In the genomic region with DNA sequence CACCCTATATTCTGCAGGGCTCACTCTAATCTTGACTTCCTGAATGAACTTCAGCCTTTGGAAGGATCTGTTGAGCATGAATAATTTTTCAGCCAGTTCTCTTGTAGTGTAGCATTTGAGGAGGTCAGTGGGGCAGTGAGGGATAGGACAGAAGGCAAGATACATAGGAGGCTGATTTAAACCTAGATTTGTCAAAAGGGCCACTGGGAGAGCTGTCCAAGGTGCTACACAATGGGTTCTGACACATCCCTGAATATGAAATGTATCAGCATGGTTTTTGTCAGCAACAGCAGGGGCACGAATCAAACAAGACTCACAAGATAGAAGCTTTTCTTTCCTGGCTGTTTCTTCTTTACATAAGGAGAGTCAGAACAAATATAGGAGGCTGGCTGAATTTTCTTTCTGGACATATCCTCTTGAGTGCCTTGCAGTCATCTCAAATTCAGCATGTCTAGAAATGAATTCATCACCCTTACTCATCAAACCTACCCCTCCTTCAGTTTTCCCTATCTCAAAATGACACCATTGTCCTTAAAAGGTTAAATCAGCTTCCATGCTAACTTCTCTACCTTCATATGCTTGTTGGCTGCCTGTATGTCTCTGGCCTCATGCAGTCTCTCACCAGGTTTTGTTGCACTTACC, we compare ENCODE assay signal across 8 cellular contexts.
DNase-seq lines count a peak whose midpoint lies in the region; ATAC-seq, FAIRE-seq and TF ChIP-seq lines count a peak whose summit lies in the region.
"Had no signal": no experiment of that assay in that cellular context is flagged by ENCODE, and none has a peak within 500 bp of the region (broad histone marks: within the 10 kb centered on the region; RNA-seq: fewer than 3 reads in every experiment).

No MANE protein-coding gene starts in this region.

- intact Hi-C loops in K562 (cut with micrococcal nuclease) (no loop called here), HepG2 (cut with micrococcal nuclease; ENCODE audit: unreplicated experiment) (no loop called here)

- CTCF ChIA-PET in K562 (lab: Yijun Ruan, JAX; ENCODE audit: low intra/inter-chr PET ratio) (no interaction called here), HepG2 (lab: Yijun Ruan, JAX; ENCODE audit: low intra/inter-chr PET ratio, low total read pairs) (no interaction called here)

- H3K36me3 ChIP-seq in GM23248 (ENCODE audit: low read depth) (no peaks in the 10 kb centered on the region), K562 (ENCODE audit: control insufficient read depth, insufficient read depth, low read length) (no peaks in the 10 kb centered on the region), HepG2 (replicated peaks in 1 of 2; ENCODE audit: control insufficient read depth in 1 of 2, insufficient read depth in 2 of 2, low read length in 2 of 2) (no peaks in the 10 kb centered on the region)

- FAIRE-seq in K562 (lab: Jason Lieb, UNC) = no peak
- no peak for FAIRE-seq in HepG2 (lab: Jason Lieb, UNC)
- FAIRE-seq: small intestine had no signal

- H3K79me2 ChIP-seq in GM23248 (ENCODE audit: insufficient read depth) (no peaks in the 10 kb centered on the region), K562 (ENCODE audit: control insufficient read depth, insufficient read depth, low read length) (no peaks in the 10 kb centered on the region), HepG2 (ENCODE audit: insufficient read depth, low read length) (no peaks in the 10 kb centered on the region)

- TF ChIP-seq EP300 in K562 (IDR thresholded peaks at IDR 0.05; ENCODE audit: low read length) (no peak), HepG2 (IDR thresholded peaks at IDR 0.05; ENCODE audit: low read depth in 2 of 2, low read length in 2 of 2) (no peak), HepG2 (CRISPR knock-in tag; IDR thresholded peaks at IDR 0.05; ENCODE audit: borderline replicate concordance) (0 out of 2 replicates have a peak, but pooled peaks have one; percentile 15)

- BruUV-seq in K562 (replicated peaks; lab: Mats Ljungman, UMichigan) = no TSS peak
- BruUV-seq in HepG2 (replicated peaks; lab: Mats Ljungman, UMichigan) = no TSS peak

- H3K9me1 ChIP-seq in K562 (ENCODE audit: control insufficient read depth, insufficient read depth, low read length) = no peaks in the 10 kb centered on the region

- WGBS in GM23248 (ENCODE audit: low coverage in 1 of 2, low lambda C conversion rate in 2 of 2, missing lambda C conversion rate in 2 of 2), 2 experiments = 8 to 24% methylated on average over 1 of the region's 1 CpG
- 0% methylated on average over 1 of the region's 1 CpG for WGBS in K562 (ENCODE audit: insufficient coverage, low coverage, missing lambda C conversion rate)
- WGBS in HepG2 (ENCODE audit: low lambda C conversion rate) = 3% methylated on average over 1 of the region's 1 CpG

- TF ChIP-seq RAD21 in K562 (CRISPR knock-in tag; conservative IDR thresholded peaks at IDR 0.05 in 1 of 2, IDR thresholded peaks at IDR 0.05 in 1 of 2) (no peak), HepG2 (CRISPR knock-in tag; IDR thresholded peaks at IDR 0.05) (no peak)

- H3F3A ChIP-seq in GM23248 (ENCODE audit: insufficient read depth) = 0 out of 2 replicates have a peak, but pooled peaks cover 8% of the 10 kb centered on the region

- no peak overlapping the region for H3K4me3 ChIP-seq in GM23248
- H3K4me3 ChIP-seq in K562 = no peak overlapping the region
- no peak overlapping the region for H3K4me3 ChIP-seq in HepG2 (replicated peaks in 1 of 3; ENCODE audit: insufficient read depth in 1 of 3, low read depth in 2 of 3, low read length in 3 of 3)

- H2AFZ ChIP-seq in GM23248 (no peak overlapping the region), K562 (ENCODE audit: low read depth, low read length) (no peak overlapping the region), HepG2 (ENCODE audit: low read length) (no peak overlapping the region)

- H3K4me1 ChIP-seq in GM23248 (ENCODE audit: insufficient read depth) (0 out of 2 replicates have a peak, but pooled peaks cover 4% of the 10 kb centered on the region), K562 (replicated peaks in 1 of 2; ENCODE audit: control insufficient read depth in 2 of 2, insufficient read depth in 2 of 2, low read length in 2 of 2) (no peaks in the 10 kb centered on the region), HepG2 (ENCODE audit: insufficient read depth, low read length) (no peaks in the 10 kb centered on the region)

- POLR2A ChIA-PET in K562 (lab: Yijun Ruan, JAX) = interaction anchor here (0.6 to 1.0 kb wide), 2 partner anchors 10 to 14 kb away, joined by 3 read pairs; no protein-coding TSS in a partner anchor
- POLR2A ChIA-PET in HepG2 (lab: Yijun Ruan, JAX) = no interaction called here

- peak; percentile 61 for DNase-seq in GM23248
- peak; percentile 53 for DNase-seq in M059J (ENCODE audit: low read depth)
- DNase-seq in K562 (ENCODE audit: extremely low read depth in 1 of 4, low spot score in 3 of 4) = peak in 1 of 4 experiments; percentile 38
- no peak for DNase-seq in HepG2 (ENCODE audit: low spot score)
- no peak for DNase-seq in NCI-H2196 (lab: John Stamatoyannopoulos, UW; ENCODE audit: unreplicated experiment)
- DNase-seq in activated gamma-delta T cell treated with Interleukin-2 at 50 U/mL for 16 hours = no peak
- DNase-seq: small intestine had no signal

- peaks cover 32% of the 10 kb centered on the region for H3K27me3 ChIP-seq in GM23248 (replicated peaks; ENCODE audit: insufficient read depth)
- no peaks in the 10 kb centered on the region for H3K27me3 ChIP-seq in K562 (ENCODE audit: control insufficient read depth in 2 of 2, insufficient read depth in 2 of 2, low read length in 2 of 2)
- peaks cover 0 to 10% of the 10 kb centered on the region in 2 experiments; a peak in 2 of 5 replicates for H3K27me3 ChIP-seq in HepG2 (ENCODE audit: control insufficient read depth in 1 of 2, insufficient read depth in 2 of 2, low read length in 2 of 2)

- no peaks in the 10 kb centered on the region for H3K9me3 ChIP-seq in GM23248 (ENCODE audit: low read depth)
- no peaks in the 10 kb centered on the region for H3K9me3 ChIP-seq in K562 (replicated peaks; ENCODE audit: control insufficient read depth, insufficient read depth, low read depth, low read length)
- H3K9me3 ChIP-seq in HepG2 (ENCODE audit: low read length) = no peaks in the 10 kb centered on the region

- TF ChIP-seq CTCF in K562 (IDR thresholded peaks at IDR 0.05 in 2 of 3, conservative IDR thresholded peaks at IDR 0.05 in 1 of 3; ENCODE audit: insufficient read depth in 2 of 3, low read depth in 1 of 3, low read length in 3 of 3) = no peak
- no peak for TF ChIP-seq CTCF in HepG2 (CRISPR knock-in tag; IDR thresholded peaks at IDR 0.05)

- TF ChIP-seq POLR2A in K562 (conservative IDR thresholded peaks at IDR 0.05) = no peak
- no peak for TF ChIP-seq POLR2A in HepG2 (IDR thresholded peaks at IDR 0.05; ENCODE audit: insufficient read depth in 1 of 2, low read depth in 2 of 2, low read length in 2 of 2)

- H3K9ac ChIP-seq in GM23248 (no peak overlapping the region), K562 (ENCODE audit: insufficient read depth in 1 of 2, low read depth in 2 of 2, low read length in 2 of 2) (no peak overlapping the region), HepG2 (ENCODE audit: insufficient read depth, low read depth, low read length) (no peak overlapping the region)

- ATAC-seq in K562 = peak; percentile 51; the same call in 1 of the 3 replicates
- peak; percentile 27; the same call in 1 of the 3 replicates for ATAC-seq in HepG2
- ATAC-seq in GM21515 (IDR thresholded peaks at IDR 0.05; ENCODE audit: unreplicated experiment) = no peak

- H3K27ac ChIP-seq in GM23248 = no peak overlapping the region
- no peak overlapping the region for H3K27ac ChIP-seq in K562 (ENCODE audit: extremely low read depth, low read depth, low read length)
- no peak overlapping the region for H3K27ac ChIP-seq in HepG2 (ENCODE audit: extremely low read length, insufficient read depth, low read length)

- H3K4me2 ChIP-seq in GM23248 (ENCODE audit: unreplicated experiment) = no peak overlapping the region
- H3K4me2 ChIP-seq in K562 (ENCODE audit: insufficient read depth, low read length) = no peak overlapping the region
- H3K4me2 ChIP-seq in HepG2 (ENCODE audit: low read depth, low read length) = no peak overlapping the region

- H4K20me1 ChIP-seq in GM23248 (ENCODE audit: insufficient read depth) = no peaks in the 10 kb centered on the region
- no peaks in the 10 kb centered on the region for H4K20me1 ChIP-seq in K562 (replicated peaks; ENCODE audit: control insufficient read depth, insufficient read depth, low read length)
- no peaks in the 10 kb centered on the region for H4K20me1 ChIP-seq in HepG2 (ENCODE audit: insufficient read depth, low read length)

- in situ Hi-C loops in GM23248 (cut with MboI) (no loop called here), K562 (cut with MboI) (no loop called here), HepG2 (cut with HindIII; ENCODE audit: extremely low pct_ligation_motif_present, low pct_unique_long_range_greater_than_20kb) (no loop called here)

- H3K9me2 ChIP-seq in GM23248 (ENCODE audit: insufficient read depth) = no peaks in the 10 kb centered on the region

TF ChIP-seq in K562, 482 proteins besides CTCF, POLR2A, EP300 and RAD21 (continues in another document):
- 0 out of 2 replicates have a peak, but pooled peaks have one; percentile 27 for TF ChIP-seq SMAD3 (CRISPR knock-in tag; conservative IDR thresholded peaks at IDR 0.05)
- peak in 1 of 2 experiments; percentile 45; a peak in 1 of 4 replicates for TF ChIP-seq RCOR1 (IDR thresholded peaks at IDR 0.05; ENCODE audit: borderline replicate concordance in 1 of 2, low read depth in 2 of 2, low read length in 2 of 2)
- no peak for TF ChIP-seq ZFP1 (CRISPR knock-in tag; IDR thresholded peaks at IDR 0.05)

TF ChIP-seq in HepG2, 621 proteins besides CTCF, POLR2A, EP300 and RAD21 (continues in another document):
- TF ChIP-seq ZHX1 (CRISPR knock-in tag; IDR thresholded peaks at IDR 0.05; ENCODE audit: low read depth) = no peak
- no peak for TF ChIP-seq CBFB (CRISPR knock-in tag; IDR thresholded peaks at IDR 0.05)
- TF ChIP-seq TMF1 (CRISPR knock-in tag; IDR thresholded peaks at IDR 0.05; ENCODE audit: low read depth) = peak; percentile 39; the same call in 1 of the 2 replicates

Comparison
In these comparisons a context has a peak if more than half of its experiments do, and no peak if none do; other contexts are left out.
1. DNase-seq: peak in GM23248 (single experiment) and M059J (single experiment); none in HepG2 (single experiment), NCI-H2196 (single experiment) and activated gamma-delta T cell treated with Interleukin-2 at 50 U/mL for 16 hours (single experiment).